In the genomic region with DNA sequence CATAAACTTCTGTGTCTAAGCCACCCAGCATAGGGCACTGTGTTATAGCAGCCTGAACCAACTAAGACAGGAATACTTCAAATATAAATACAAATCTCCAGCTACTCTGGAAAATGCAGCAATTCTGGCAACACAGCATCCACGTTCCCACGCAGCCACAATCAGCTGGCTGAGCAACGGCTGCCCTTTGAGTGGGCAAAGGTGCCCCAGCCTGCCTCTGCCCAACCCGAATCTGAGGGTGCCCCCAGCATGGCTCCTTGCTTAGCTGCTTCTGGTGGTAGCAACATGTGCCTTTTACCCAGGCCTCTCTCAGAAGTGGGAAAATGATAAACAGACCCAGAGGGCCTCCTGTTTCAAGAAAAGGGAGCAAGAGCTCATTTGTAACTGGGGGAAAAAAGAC, we compare ENCODE assay signal across 38 cellular contexts. TPM values are rescaled to one million over a fixed set of nuclear protein-coding genes. Genes with fewer than 3 reads are reported as not detected.
"Had no signal": no experiment of that assay in that cellular context is flagged by ENCODE, and none has a peak within 500 bp of the region (broad histone marks: within the 10 kb centered on the region; RNA-seq: fewer than 3 reads in every experiment).

No MANE protein-coding gene starts in this region.

- ATAC-seq: activated naive CD4-positive, alpha-beta T cell treated with anti-CD3 and anti-CD28 coated beads, Interleukin-2, amount 50 U/mL, for 72 hours; activated naive CD8-positive, alpha-beta T cell treated with anti-CD3 and anti-CD28 coated beads, Interleukin-2, amount 50 U/mL, for 24 hours; activated T-cell treated with anti-CD3 and anti-CD28 coated beads, Interleukin-2, amount 50 U/mL, for 4 hours; activated T-cell treated with anti-CD3 and anti-CD28 coated beads, Interleukin-2, amount 50 U/mL, for 72 hours; activated T-helper 17 cell treated with anti-CD3 and anti-CD28 coated beads, Interleukin-2, amount 50 U/mL, for 72 hours; body of pancreas had no signal

- DNase-seq: activated effector memory CD4-positive, alpha-beta T cell treated with anti-CD3 and anti-CD28 coated beads, Interleukin-2, amount 50 U/mL, for 16 hours; activated effector memory CD4-positive, alpha-beta T cell treated with Interleukin-2 at 50 U/mL for 16 hours; activated gamma-delta T cell; activated gamma-delta T cell treated with Interleukin-2 at 50 U/mL for 16 hours; activated naive CD4-positive, alpha-beta T cell; activated naive CD4-positive, alpha-beta T cell treated with anti-CD3 and anti-CD28 coated beads for 36 hours; activated naive CD4-positive, alpha-beta T cell treated with anti-CD3 and anti-CD28 coated beads, Interleukin-2, amount 10 ng/mL, durations not matched to agents 7 days and 5 days; activated naive CD4-positive, alpha-beta T cell treated with anti-CD3 and anti-CD28 coated beads, Interleukin-2, amount 50 U/mL, for 16 hours; activated naive CD4-positive, alpha-beta T cell treated with Interleukin-2 at 50 U/mL for 16 hours; activated naive CD8-positive, alpha-beta T cell treated with anti-CD3 and anti-CD28 coated beads for 36 hours; activated naive CD8-positive, alpha-beta T cell treated with anti-CD3 and anti-CD28 coated beads, Interleukin-2, amount 10 ng/mL, durations not matched to agents 7 days and 5 days; activated naive CD8-positive, alpha-beta T cell treated with anti-CD3 and anti-CD28 coated beads, Interleukin-2, amount 50 U/mL, for 24 hours; activated T-cell treated with anti-CD3 and anti-CD28 coated beads, Interleukin-2, amount 50 U/mL, for 1 hour; activated T-cell treated with anti-CD3 and anti-CD28 coated beads, Interleukin-2, amount 50 U/mL, for 24 hours; activated T-cell treated with anti-CD3 and anti-CD28 coated beads, Interleukin-2, amount 50 U/mL, for 4 hours; activated T-cell treated with anti-CD3 and anti-CD28 coated beads, Interleukin-2, amount 50 U/mL, for 48 hours; activated T-cell treated with anti-CD3 and anti-CD28 coated beads, Interleukin-2, amount 50 U/mL, for 72 hours; amniotic stem cell; amygdala; anterior cingulate cortex; aorta; body of pancreas; brain microvascular endothelial cell; caudate nucleus; central memory CD4-positive, alpha-beta T cell; cerebellar nuclear complex had no signal

RNA-seq across cellular contexts. Expression of gene DRGX, which starts 12.0 kb away (rescaled TPM):
- total RNA-seq: activated naive CD4-positive, alpha-beta T cell treated with anti-CD3 and anti-CD28 coated beads for 36 hours; activated naive CD4-positive, alpha-beta T cell treated with anti-CD3 and anti-CD28 coated beads, Interleukin-2, amount 50 U/mL, for 72 hours; activated naive CD8-positive, alpha-beta T cell treated with anti-CD3 and anti-CD28 coated beads for 36 hours; activated naive CD8-positive, alpha-beta T cell treated with anti-CD3 and anti-CD28 coated beads, Interleukin-2, amount 10 ng/mL, durations not matched to agents 7 days and 5 days; activated T-cell treated with anti-CD3 and anti-CD28 coated beads, Interleukin-2, amount 50 U/mL, for 4 hours; activated T-cell treated with anti-CD3 and anti-CD28 coated beads, Interleukin-2, amount 50 U/mL, for 72 hours; activated T-helper 1 cell treated with anti-CD3 and anti-CD28 coated beads, Interleukin-12 subunit alpha, Interleukin-12 subunit beta, Interleukin-2, Interleukin-4 antibody, amounts not matched to agents 30 ng/mL and 10 ng/mL and 1 ng/mL, durations not matched to agents 14 hours and 24 hours and 36 hours; activated T-helper 17 cell treated with anti-CD3 and anti-CD28 coated beads, Interleukin-2, amount 50 U/mL, for 72 hours; activated T-helper 2 cell treated with anti-CD3 and anti-CD28 coated beads, Interferon-gamma antibody, Interleukin-2, Interleukin-4, amounts not matched to agents 10 μg/mL and 5 μg/mL and 100 μg/mL, durations not matched to agents 14 hours and 24 hours and 36 hours; aorta; ascending aorta; astrocyte; body of pancreas; breast epithelium; bronchial epithelial cell; cardiac muscle cell; cardiac septum; cerebellum; chondrocyte had no signal
